21 cellular contexts compared by ENCODE assay signal in the genomic region with DNA sequence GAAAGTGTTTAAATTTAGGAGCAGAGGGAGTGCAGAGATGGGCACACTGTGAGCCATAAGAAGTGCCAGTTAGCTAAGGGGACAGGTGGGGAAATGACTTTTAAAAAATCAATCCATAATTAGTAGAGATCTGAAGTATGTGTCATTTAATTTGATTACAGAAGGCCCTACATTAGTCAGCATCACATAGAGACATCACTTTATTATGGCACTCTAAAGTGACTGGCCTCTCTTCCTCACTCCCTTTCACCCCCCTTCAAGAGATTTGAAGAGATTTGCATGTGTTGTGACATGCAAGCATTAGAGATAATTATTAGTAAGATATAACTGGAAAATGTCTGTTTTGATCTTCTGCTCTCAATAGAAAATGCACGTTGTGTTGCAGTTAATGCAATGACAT.
DNase-seq lines count a peak whose midpoint lies in the region; ATAC-seq, FAIRE-seq and TF ChIP-seq lines count a peak whose summit lies in the region.
"Had no signal": no experiment of that assay in that cellular context is flagged by ENCODE, and none has a peak within 500 bp of the region (broad histone marks: within the 10 kb centered on the region; RNA-seq: fewer than 3 reads in every experiment).

No MANE protein-coding gene starts in this region.

- H2AK5ac ChIP-seq in H1 (ENCODE audit: low read depth, low read length), result no peak overlapping the region

- H4K8ac ChIP-seq in H1 (ENCODE audit: extremely low read depth, insufficient read depth, low read length), result no peak overlapping the region

- H3K14ac ChIP-seq in H1 (ENCODE audit: insufficient read length), result no peak overlapping the region

- H2AFZ ChIP-seq in OCI-LY7 (ENCODE audit: low read length) (no peak overlapping the region), H1 (ENCODE audit: low read length) (no peak overlapping the region)

- no peak overlapping the region for H3K9ac ChIP-seq in H1 (replicated peaks in 1 of 4; ENCODE audit: extremely low read depth in 1 of 4, low read depth in 3 of 4, low read length in 3 of 4)

- H3K56ac ChIP-seq in H1 (replicated peaks; ENCODE audit: insufficient read length, low read depth, low read length), result no peak overlapping the region

- 0 out of 2 replicates have a peak overlapping the region, but pooled peaks have one; percentile 8 for H3K4me2 ChIP-seq in OCI-LY7 (ENCODE audit: low read length)
- H3K4me2 ChIP-seq in H1 (ENCODE audit: insufficient read depth in 1 of 2, low read depth in 2 of 2, low read length in 2 of 2), result no peak overlapping the region

- CTCF ChIA-PET in OCI-LY7 (lab: Charles Lee; ENCODE audit: unreplicated experiment) (no interaction called here), H1 (lab: Charles Lee; ENCODE audit: partially characterized antibody) (interaction anchor here (1.1 to 2.6 kb wide), 6 partner anchors 9 to 544 kb away, joined by 3 to 10 read pairs (median 4); no protein-coding TSS in a partner anchor)

- DNase-seq in NCI-H146 (lab: John Stamatoyannopoulos, UW), result peak; percentile 38
- DNase-seq in NCI-H146 treated with DMSO at 0.1 percent for 48 hours (lab: John Stamatoyannopoulos, UW; ENCODE audit: unreplicated experiment), result no peak
- DNase-seq in OCI-LY7 (ENCODE audit: low spot score), result no peak
- DNase-seq in H1 (ENCODE audit: low read depth in 1 of 2, low spot score in 2 of 2), result no peak
- DNase-seq in osteocyte (ENCODE audit: extremely low spot score, unreplicated experiment), result no peak
- DNase-seq in small intestine, result no peak
- DNase-seq in RCC 7860 (ENCODE audit: low spot score), result no peak
- DNase-seq: activated CD4-positive, alpha-beta memory T cell treated with anti-CD3 and anti-CD28 coated beads, Interleukin-2, amount 10 ng/mL, durations not matched to agents 7 days and 5 days; heart left ventricle; immature natural killer cell; NCI-H187; stimulated activated CD4-positive, alpha-beta T cell treated with anti-CD3 and anti-CD28 coated beads, Interleukin-15, amount 100 ng/mL, for 24 hours; stimulated activated naive B cell treated with anti-CD40 and anti-IgM and Interleukin-4, amounts not matched to agents 10 μg/mL and 1 μg/mL and 100 μg/mL, for 72 hours had no signal

- TF ChIP-seq POLR2A in H1 (IDR thresholded peaks at IDR 0.05; ENCODE audit: control extremely low read depth in 1 of 2, low read depth in 2 of 2, low read length in 2 of 2), result no peak

- H4K20me1 ChIP-seq in OCI-LY7 (ENCODE audit: insufficient read depth, low read length), result no peaks in the 10 kb centered on the region; the same call in 1 of the 2 replicates
- no peaks in the 10 kb centered on the region for H4K20me1 ChIP-seq in H1 (replicated peaks in 1 of 2; ENCODE audit: control insufficient read depth in 1 of 2, insufficient read depth in 2 of 2, low read length in 2 of 2)

- no peaks in the 10 kb centered on the region for H3K9me3 ChIP-seq in OCI-LY7 (ENCODE audit: low read length)
- H3K9me3 ChIP-seq in H1 (ENCODE audit: insufficient read depth in 2 of 2, low read depth in 1 of 2, low read length in 1 of 2), result no peaks in the 10 kb centered on the region
- H3K9me3 ChIP-seq in small intestine (ENCODE audit: control insufficient read depth, low read depth), result no peaks in the 10 kb centered on the region
- H3K9me3 ChIP-seq: heart left ventricle, tibial nerve had no signal

- H3K27ac ChIP-seq in OCI-LY7 (ENCODE audit: low read depth, low read length, poor library complexity, severe bottlenecking) (no peak overlapping the region), H1 (ENCODE audit: low read depth, low read length) (peak overlapping the region; percentile 10; the same call in 1 of the 2 replicates), small intestine (ENCODE audit: low read depth in 1 of 2, low read length in 1 of 2) (no peak overlapping the region)
- H3K27ac ChIP-seq: tibial nerve, VCaP had no signal

- peaks cover 2% of the 10 kb centered on the region; the same call in 1 of the 2 replicates for H3K79me1 ChIP-seq in H1 (ENCODE audit: low read depth, low read length)

- no peak for TF ChIP-seq CTCF in OCI-LY7 (conservative IDR thresholded peaks at IDR 0.05; ENCODE audit: low read length)
- no peak for TF ChIP-seq CTCF in H1 (IDR thresholded peaks at IDR 0.05; ENCODE audit: control extremely low read depth in 1 of 3, insufficient read depth in 1 of 3, low read depth in 1 of 3, low read length in 3 of 3)
- no peak for TF ChIP-seq CTCF in osteocyte (IDR thresholded peaks at IDR 0.05)

- BruUV-seq in OCI-LY7 (replicated peaks; lab: Mats Ljungman, UMichigan), result no TSS peak

- H3K27me3 ChIP-seq in H1 (replicated peaks in 1 of 4; ENCODE audit: control insufficient read depth in 3 of 4, extremely low read depth in 1 of 4, insufficient read depth in 3 of 4, low read length in 3 of 4) (no peaks in the 10 kb centered on the region), small intestine (ENCODE audit: control insufficient read depth in 2 of 2, insufficient read depth in 2 of 2, low read length in 2 of 2) (no peaks in the 10 kb centered on the region)
- H3K27me3 ChIP-seq: heart left ventricle, tibial nerve had no signal

- H2BK20ac ChIP-seq in H1 (ENCODE audit: low read length), result no peak overlapping the region

- WGBS in H1 (ENCODE audit: extremely low coverage in 1 of 2, insufficient coverage in 1 of 2, insufficient read length in 1 of 2, insufficient replicate concordance in 2 of 2, low coverage in 1 of 2, low lambda C conversion rate in 2 of 2, missing lambda C conversion rate in 1 of 2), 2 experiments, result 91% methylated on average over 1 of the region's 1 CpG; no CpG with 5 or more reads in 1 of the 2 experiments
- 72 to 93% (median 78%) methylated on average over 1 of the region's 1 CpG for WGBS in small intestine, 3 donors

- ATAC-seq in GM18498 (IDR thresholded peaks at IDR 0.05; ENCODE audit: unreplicated experiment), result no peak
- ATAC-seq: heart left ventricle; stimulated activated naive B cell treated with anti-CD40 and anti-IgM and Interleukin-4, amounts not matched to agents 10 μg/mL and 1 μg/mL and 100 μg/mL, for 72 hours had no signal

- H3K4me3 ChIP-seq in OCI-LY7 (ENCODE audit: low read depth, low read length, poor library complexity, severe bottlenecking) (no peak overlapping the region), H1 (ENCODE audit: extremely low read depth in 1 of 4, insufficient read depth in 2 of 4, low read depth in 3 of 4, low read length in 4 of 4) (no peak overlapping the region), small intestine (ENCODE audit: low read depth in 1 of 2, low read length in 2 of 2) (no peak overlapping the region)
- H3K4me3 ChIP-seq: heart left ventricle, lung, tibial nerve had no signal

- no peak overlapping the region for H3K4me3 Mint-ChIP-seq in osteocyte (ENCODE audit: unreplicated experiment)
- H3K4me3 Mint-ChIP-seq: activated CD4-positive, alpha-beta memory T cell treated with anti-CD3 and anti-CD28 coated beads, Interleukin-2, amount 10 ng/mL, durations not matched to agents 7 days and 5 days; CD14-positive monocyte; immature natural killer cell; nephron; stimulated activated naive B cell treated with anti-CD40 and anti-IgM and Interleukin-4, amounts not matched to agents 10 μg/mL and 1 μg/mL and 100 μg/mL, for 72 hours had no signal

- H3K27me3 Mint-ChIP-seq in osteocyte (ENCODE audit: unreplicated experiment), result no peaks in the 10 kb centered on the region
- H3K27me3 Mint-ChIP-seq: activated CD4-positive, alpha-beta memory T cell treated with anti-CD3 and anti-CD28 coated beads, Interleukin-2, amount 10 ng/mL, durations not matched to agents 7 days and 5 days; stimulated activated naive B cell treated with anti-CD40 and anti-IgM and Interleukin-4, amounts not matched to agents 10 μg/mL and 1 μg/mL and 100 μg/mL, for 72 hours had no signal

- H3K18ac ChIP-seq in H1 (ENCODE audit: extremely low read depth, low read length), result no peak overlapping the region

- H2BK120ac ChIP-seq in H1 (replicated peaks; ENCODE audit: low read depth, low read length), result no peak overlapping the region

- H3K79me2 ChIP-seq in OCI-LY7 (ENCODE audit: insufficient read depth, low read depth, low read length) (no peaks in the 10 kb centered on the region), H1 (ENCODE audit: control insufficient read depth in 1 of 2, insufficient read depth in 2 of 2, low read length in 2 of 2) (peaks cover 0 to 10% of the 10 kb centered on the region in 2 experiments; a peak in 1 of 4 replicates)

- intact Hi-C loops in OCI-LY7 (cut with micrococcal nuclease; ENCODE audit: unreplicated experiment), result no loop called here

- H4K91ac ChIP-seq in H1 (replicated peaks; ENCODE audit: insufficient read length, low read length), result no peak overlapping the region

- no peak overlapping the region for H2BK15ac ChIP-seq in H1 (ENCODE audit: low read length)

- H3K23ac ChIP-seq in H1 (ENCODE audit: insufficient read length), result no peak overlapping the region

- H4K5ac ChIP-seq in H1 (ENCODE audit: insufficient read length, low read depth, low read length), result no peak overlapping the region

- H2BK12ac ChIP-seq in H1 (ENCODE audit: low read depth, low read length), result no peak overlapping the region

- FAIRE-seq in H1 (lab: Jason Lieb, UNC) (no peak), small intestine (lab: Jason Lieb, UNC) (no peak), RCC 7860 (lab: Jason Lieb, UNC) (no peak)
- FAIRE-seq: A204.1, HTR-8/SVneo had no signal

- H3K4me1 ChIP-seq in OCI-LY7 (ENCODE audit: insufficient read depth, low read length, poor library complexity, severe bottlenecking) (peaks cover 8% of the 10 kb centered on the region), H1 (replicated peaks in 1 of 4; ENCODE audit: control insufficient read depth in 3 of 4, insufficient read depth in 4 of 4, low read length in 3 of 4) (peaks cover 5 to 12% (median 8%) of the 10 kb centered on the region in 4 experiments), small intestine (ENCODE audit: control insufficient read depth in 2 of 2, insufficient read depth in 1 of 2, low read depth in 1 of 2, low read length in 1 of 2) (no peaks in the 10 kb centered on the region)

- H3K36me3 ChIP-seq in OCI-LY7 (ENCODE audit: insufficient read depth, low read length) (no peaks in the 10 kb centered on the region), H1 (ENCODE audit: control insufficient read depth in 2 of 4, insufficient read depth in 4 of 4, low read length in 3 of 4) (no peaks in the 10 kb centered on the region), small intestine (ENCODE audit: control insufficient read depth in 2 of 2, insufficient read depth in 2 of 2, low read length in 2 of 2) (peaks cover 0 to 2% of the 10 kb centered on the region in 2 donors)
- H3K36me3 ChIP-seq: heart left ventricle, tibial nerve had no signal

- no peak for TF ChIP-seq EP300 in H1 (IDR thresholded peaks at IDR 0.05; ENCODE audit: borderline replicate concordance in 1 of 2, low read depth in 2 of 2, low read length in 2 of 2)

- peak overlapping the region; percentile 91 for H3K27ac Mint-ChIP-seq in osteocyte (ENCODE audit: unreplicated experiment)
- H3K27ac Mint-ChIP-seq: activated CD4-positive, alpha-beta memory T cell treated with anti-CD3 and anti-CD28 coated beads, Interleukin-2, amount 10 ng/mL, durations not matched to agents 7 days and 5 days; stimulated activated naive B cell treated with anti-CD40 and anti-IgM and Interleukin-4, amounts not matched to agents 10 μg/mL and 1 μg/mL and 100 μg/mL, for 72 hours had no signal

- H3K23me2 ChIP-seq in H1 (ENCODE audit: low read depth, low read length), result no peaks in the 10 kb centered on the region

- no peaks in the 10 kb centered on the region for H3K9me3 Mint-ChIP-seq in osteocyte (ENCODE audit: unreplicated experiment)
- H3K9me3 Mint-ChIP-seq: activated CD4-positive, alpha-beta memory T cell treated with anti-CD3 and anti-CD28 coated beads, Interleukin-2, amount 10 ng/mL, durations not matched to agents 7 days and 5 days; immature natural killer cell; nephron; stimulated activated naive B cell treated with anti-CD40 and anti-IgM and Interleukin-4, amounts not matched to agents 10 μg/mL and 1 μg/mL and 100 μg/mL, for 72 hours had no signal

- H3K9me2 ChIP-seq in OCI-LY7 (ENCODE audit: insufficient read depth, low read length), result no peaks in the 10 kb centered on the region

- no peak for TF ChIP-seq RAD21 in H1 (IDR thresholded peaks at IDR 0.05 in 1 of 2, conservative IDR thresholded peaks at IDR 0.05 in 1 of 2; ENCODE audit: low read depth in 2 of 2, low read length in 2 of 2)

- H3K36me3 Mint-ChIP-seq in osteocyte (ENCODE audit: unreplicated experiment), result peaks cover 3% of the 10 kb centered on the region

- no peak overlapping the region for H3K4ac ChIP-seq in H1 (replicated peaks; ENCODE audit: insufficient read length, low read depth, low read length)

- no peak overlapping the region for H2BK5ac ChIP-seq in H1 (ENCODE audit: low read depth, low read length)

- POLR2A ChIA-PET in OCI-LY7 (lab: Charles Lee), result interaction anchor here (0.7 kb wide), 1 partner anchor 80 kb away, joined by 4 read pairs; no protein-coding TSS in a partner anchor
- POLR2A ChIA-PET in H1 (lab: Charles Lee; ENCODE audit: partially characterized antibody), result interaction anchor here (0.9 kb wide), 1 partner anchor 9 kb away, joined by 3 read pairs; no protein-coding TSS in a partner anchor

- H3K4me1 Mint-ChIP-seq in osteocyte (ENCODE audit: unreplicated experiment), result peaks cover 54% of the 10 kb centered on the region
